In the genomic region with DNA sequence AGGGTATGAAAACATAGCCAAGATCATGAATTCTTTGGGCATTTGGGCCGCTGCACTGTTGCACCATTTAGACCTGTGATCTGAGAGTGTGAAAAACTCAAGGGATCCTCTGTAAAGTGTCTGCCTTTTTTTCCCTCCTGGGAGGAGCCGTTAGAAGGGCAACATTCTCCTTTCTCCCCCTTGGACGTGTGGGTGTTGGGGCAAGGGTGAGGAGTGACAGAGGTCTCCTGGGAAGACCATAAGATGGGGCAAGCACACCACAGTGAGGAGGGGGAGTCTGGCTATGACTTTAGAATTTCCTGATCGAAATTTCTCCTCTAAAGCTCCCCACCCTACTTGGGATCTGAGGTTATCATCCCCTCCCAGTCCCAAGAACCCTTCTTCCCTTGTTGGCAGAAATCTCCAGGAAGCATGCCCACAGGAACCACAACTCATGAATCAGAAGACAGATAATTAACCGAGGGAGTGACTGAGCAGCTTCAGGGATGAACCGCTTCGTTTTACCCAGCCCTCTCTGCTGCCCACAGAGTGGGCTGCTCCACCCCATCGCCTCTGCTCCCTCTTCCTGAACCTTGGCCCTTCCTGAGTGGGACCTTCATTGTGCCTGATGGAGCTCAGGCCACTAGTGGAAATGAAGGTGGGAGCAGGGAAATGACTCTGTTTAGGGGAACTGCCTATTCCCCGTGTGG, we compare ENCODE assay signal across 12 cellular contexts. TPM values are rescaled to one million over a fixed set of nuclear protein-coding genes. Genes with fewer than 3 reads are reported as not detected.
DNase-seq lines count a peak whose midpoint lies in the region; ATAC-seq and TF ChIP-seq lines count a peak whose summit lies in the region.
"Had no signal": no experiment of that assay in that cellular context is flagged by ENCODE, and none has a peak within 500 bp of the region (broad histone marks: within the 10 kb centered on the region; RNA-seq: fewer than 3 reads in every experiment).

No MANE protein-coding gene starts in this region.

- peak overlapping the region; percentile 68 for H3K4me3 Mint-ChIP-seq in HFFc6
- H3K4me3 Mint-ChIP-seq in naive thymus-derived CD4-positive, alpha-beta T cell = no peak overlapping the region
- H3K4me3 Mint-ChIP-seq: stimulated activated naive CD8-positive, alpha-beta T cell treated with anti-CD3 and anti-CD28 coated beads, Interleukin-15, Interleukin-2, amounts not matched to agents 100 ng/mL and 50 ng/mL, for 24 hours had no signal

- POLR2A ChIA-PET in naive thymus-derived CD4-positive, alpha-beta T cell (lab: Charles Lee) = no interaction called here

- peak overlapping the region; percentile 75 for H3K27ac Mint-ChIP-seq in HFFc6
- H3K27ac Mint-ChIP-seq in naive thymus-derived CD4-positive, alpha-beta T cell = no peak overlapping the region
- H3K27ac Mint-ChIP-seq: stimulated activated naive CD8-positive, alpha-beta T cell treated with anti-CD3 and anti-CD28 coated beads, Interleukin-15, Interleukin-2, amounts not matched to agents 100 ng/mL and 50 ng/mL, for 24 hours had no signal

- H3K27ac ChIP-seq in thyroid gland = peak overlapping the region; percentile 87 to 98 (median 95)
- H3K27ac ChIP-seq in naive thymus-derived CD4-positive, alpha-beta T cell (ENCODE audit: low read depth, low read length) = no peak overlapping the region

- no peaks in the 10 kb centered on the region for H3K27me3 ChIP-seq in thyroid gland
- H3K27me3 ChIP-seq in naive thymus-derived CD4-positive, alpha-beta T cell (ENCODE audit: control insufficient read depth in 2 of 2, insufficient read depth in 2 of 2, low read length in 2 of 2) = peaks cover 6 to 9% of the 10 kb centered on the region in 2 donors

- H3K4me1 ChIP-seq in thyroid gland = peaks cover 40 to 42% of the 10 kb centered on the region in 2 donors
- peaks cover 3 to 5% of the 10 kb centered on the region in 2 donors for H3K4me1 ChIP-seq in naive thymus-derived CD4-positive, alpha-beta T cell (ENCODE audit: control insufficient read depth in 2 of 2, insufficient read depth in 2 of 2, low read length in 2 of 2)

- H3K4me3 ChIP-seq in fibroblast of villous mesenchyme (ENCODE audit: low read depth, low read length) (no peak overlapping the region), thyroid gland (replicated peaks in 1 of 3) (peak overlapping the region in 1 of 3 donors; percentile 16)
- H3K4me3 ChIP-seq in naive thymus-derived CD4-positive, alpha-beta T cell (ENCODE audit: low read length) = no peak overlapping the region

- TF ChIP-seq CTCF in HFFc6 (IDR thresholded peaks at IDR 0.05) = no peak
- no peak for TF ChIP-seq CTCF in fibroblast of villous mesenchyme (IDR thresholded peaks at IDR 0.05; ENCODE audit: insufficient read depth, low read depth, low read length)
- TF ChIP-seq CTCF in thyroid gland (IDR thresholded peaks at IDR 0.05) = no peak

- no peaks in the 10 kb centered on the region for H3K9me3 Mint-ChIP-seq in HFFc6
- no peaks in the 10 kb centered on the region for H3K9me3 Mint-ChIP-seq in naive thymus-derived CD4-positive, alpha-beta T cell
- H3K9me3 Mint-ChIP-seq: stimulated activated naive CD8-positive, alpha-beta T cell treated with anti-CD3 and anti-CD28 coated beads, Interleukin-15, Interleukin-2, amounts not matched to agents 100 ng/mL and 50 ng/mL, for 24 hours had no signal

- peaks cover 1% of the 10 kb centered on the region; the same call in 1 of the 2 replicates for H3K27me3 Mint-ChIP-seq in HFFc6 (ENCODE audit: insufficient read depth)
- H3K27me3 Mint-ChIP-seq in naive thymus-derived CD4-positive, alpha-beta T cell = peaks cover 59 to 77% (median 71%) of the 10 kb centered on the region in 5 donors

- DNase-seq in HFFc6 = peak; percentile 78
- peak; percentile 63 for DNase-seq in T1000 (lab: John Stamatoyannopoulos, UW)
- peak; percentile 78 for DNase-seq in fibroblast of villous mesenchyme (ENCODE audit: low read depth)
- DNase-seq in thyroid gland = peak in 1 of 2 donors; percentile 32
- DNase-seq in amygdala (lab: John Stamatoyannopoulos, UW) = no peak
- no peak for DNase-seq in naive thymus-derived CD4-positive, alpha-beta T cell
- DNase-seq: activated CD4-positive, alpha-beta T cell treated with anti-CD3 and anti-CD28 coated beads, Interleukin-2, amount 50 U/mL, for 4 hours; anterior cingulate cortex; NCI-H526 had no signal

- H3K9me3 ChIP-seq in thyroid gland = no peaks in the 10 kb centered on the region
- H3K9me3 ChIP-seq in naive thymus-derived CD4-positive, alpha-beta T cell (ENCODE audit: control insufficient read depth in 2 of 3, low read length in 3 of 3) = no peaks in the 10 kb centered on the region

- H3K36me3 Mint-ChIP-seq in HFFc6 (ENCODE audit: low read depth) = no peaks in the 10 kb centered on the region
- no peaks in the 10 kb centered on the region for H3K36me3 Mint-ChIP-seq in naive thymus-derived CD4-positive, alpha-beta T cell

- 57 to 63% methylated on average over 9 of the region's 9 CpGs for WGBS in thyroid gland, 2 donors

- ATAC-seq in HG03469 (IDR thresholded peaks at IDR 0.05; ENCODE audit: unreplicated experiment) (no peak), HG02610 (IDR thresholded peaks at IDR 0.05; ENCODE audit: unreplicated experiment) (no peak)
- ATAC-seq in naive thymus-derived CD4-positive, alpha-beta T cell = no peak

- intact Hi-C loops in thyroid gland (cut with DNase I) = no loop called here
- intact Hi-C loops in naive thymus-derived CD4-positive, alpha-beta T cell (cut with micrococcal nuclease) = no loop called here

- H3K36me3 ChIP-seq in thyroid gland = no peaks in the 10 kb centered on the region
- no peaks in the 10 kb centered on the region for H3K36me3 ChIP-seq in naive thymus-derived CD4-positive, alpha-beta T cell (ENCODE audit: control insufficient read depth in 2 of 3, insufficient read depth in 3 of 3, low read length in 3 of 3)

- H3K4me1 Mint-ChIP-seq in HFFc6 (ENCODE audit: low read depth) = peaks cover 39% of the 10 kb centered on the region
- peaks cover 9 to 30% (median 11%) of the 10 kb centered on the region in 7 donors for H3K4me1 Mint-ChIP-seq in naive thymus-derived CD4-positive, alpha-beta T cell

- TF ChIP-seq POLR2A in thyroid gland (IDR thresholded peaks at IDR 0.05) = no peak

- CTCF ChIA-PET in naive thymus-derived CD4-positive, alpha-beta T cell (lab: Charles Lee) = no interaction called here

RNA-seq across cellular contexts. Expression of a gene that starts 4.2 kb away (rescaled TPM):
- total RNA-seq in HFFc6 (2021; fragmentation: NEBNext Ultra II Directional; extraction: Animal tissue kit (Norgen Biotek cat#: 25700)) = 1 to 10 TPM; 2.2 to 4.1 (median 2.9) TPM
- total RNA-seq in fibroblast of villous mesenchyme = 79.9 and 95.0 TPM in 2 replicates
- 100 to 1,000 TPM; 102 to 260 (median 149) TPM for total RNA-seq in thyroid gland
- 1 to 10 TPM in 1 of 5 experiments, under 1 TPM in 2, not detected in 2; 0.41 to 6.4 (median 0.56) TPM for total RNA-seq in naive thymus-derived CD4-positive, alpha-beta T cell
- not detected for polyA plus RNA-seq in naive thymus-derived CD4-positive, alpha-beta T cell

RNA-seq across cellular contexts. Expression of a gene that starts 48.6 kb away (rescaled TPM):
- total RNA-seq in HFFc6 (2021; fragmentation: NEBNext Ultra II Directional; extraction: Animal tissue kit (Norgen Biotek cat#: 25700)) = not detected
- total RNA-seq in fibroblast of villous mesenchyme (not detected in 2 replicates), thyroid gland (10 to 100 TPM in 1 of 4 donors, 1 to 10 TPM in 3; 5.2 to 11.0 (median 6.2) TPM)
- not detected for total RNA-seq in naive thymus-derived CD4-positive, alpha-beta T cell
- polyA plus RNA-seq in naive thymus-derived CD4-positive, alpha-beta T cell = not detected

Comparison
In these comparisons a context has a peak if more than half of its experiments do, and no peak if none do; other contexts are left out.
1. DNase-seq: peak in HFFc6 (single experiment), T1000 (single experiment) and fibroblast of villous mesenchyme (single experiment); none in amygdala (0 of 56) and naive thymus-derived CD4-positive, alpha-beta T cell (0 of 9).
2. RNA of a gene that starts 4.2 kb away (total RNA-seq): 102 to 260 TPM in thyroid gland and 79.9 to 95.0 TPM in fibroblast of villous mesenchyme; 2.2 to 4.1 TPM in HFFc6 and 0.41 to 6.4 TPM in naive thymus-derived CD4-positive, alpha-beta T cell; every median in the first group is over 10 times any median in the second.